Comparison of ENCODE assay signal across 8 cellular contexts in genomic region chr10:5684318-5684970, GRCh38. TPM values are rescaled to one million over a fixed set of nuclear protein-coding genes. Genes with fewer than 3 reads are reported as not detected.
DNase-seq lines count a peak whose midpoint lies in the region; ATAC-seq lines count a peak whose summit lies in the region.

A gene with protein sequence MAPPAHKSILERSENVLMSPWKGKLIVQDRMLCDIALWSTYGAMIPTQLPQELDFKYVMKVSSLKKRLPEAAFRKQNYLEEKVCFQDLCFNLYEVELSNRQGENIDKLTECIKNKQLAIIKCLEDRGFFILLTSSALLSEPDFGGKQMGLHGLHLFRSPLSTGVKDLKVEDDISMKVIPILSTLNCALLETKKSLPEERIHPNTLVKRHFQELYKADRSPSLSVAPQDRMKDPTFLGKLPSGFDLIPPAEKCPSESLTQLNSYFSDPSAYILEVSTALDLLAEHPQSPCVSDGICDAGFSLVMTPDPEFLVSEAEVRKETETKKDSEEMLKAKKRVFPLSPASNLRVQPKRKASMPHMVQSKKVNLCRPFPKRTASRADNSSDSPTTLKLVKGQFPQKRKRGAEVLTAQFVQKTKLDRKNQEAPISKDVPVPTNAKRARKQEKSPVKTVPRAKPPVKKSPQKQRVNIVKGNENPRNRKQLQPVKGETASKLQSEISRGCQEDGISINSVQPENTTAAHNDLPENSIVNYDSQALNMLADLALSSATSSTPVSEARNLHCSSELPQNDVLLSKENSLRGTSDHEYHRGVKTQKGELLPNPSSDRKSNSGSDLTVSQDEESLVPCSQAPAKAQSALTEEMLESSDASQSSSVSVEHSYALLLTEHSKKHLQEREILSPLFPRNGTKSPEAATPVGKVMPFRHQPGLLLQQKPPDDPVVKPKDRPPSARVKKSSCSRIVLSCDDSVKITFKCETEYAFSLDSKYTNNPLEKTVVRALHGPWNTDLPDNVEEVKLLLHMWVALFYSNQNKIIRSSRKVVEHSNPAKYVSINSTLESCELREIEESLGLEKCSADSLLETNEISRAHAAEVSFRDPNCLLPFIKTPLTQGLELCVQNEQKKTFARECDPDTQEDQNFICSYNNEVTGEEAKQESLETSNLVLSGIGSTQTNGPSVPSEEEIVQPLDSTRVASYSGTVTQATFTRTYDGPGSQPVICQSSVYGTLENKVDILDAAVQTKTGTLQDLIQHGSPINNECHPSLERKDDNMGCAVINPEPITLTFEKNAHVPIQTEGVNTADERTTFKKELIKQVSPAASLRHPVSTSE (N-terminal part only) (plus strand): TSS chr10:5684838. CDS start chr10:5720643, 35,805 bp downstream.

- ATAC-seq in HG02610 (IDR thresholded peaks at IDR 0.05; ENCODE audit: unreplicated experiment) = peak; percentile 77

- peaks cover 41% of the 10 kb centered on the region for H3K4me1 Mint-ChIP-seq in activated naive CD8-positive, alpha-beta T cell (ENCODE audit: low read depth)

- peak within 1 kb of the TSS; percentile 96 for H3K4me3 Mint-ChIP-seq in activated naive CD8-positive, alpha-beta T cell

- H3K36me3 Mint-ChIP-seq in activated naive CD8-positive, alpha-beta T cell = peaks cover 8% of the 10 kb centered on the region

- DNase-seq in NCI-H1105 (lab: John Stamatoyannopoulos, UW) (peak; percentile 88), SKM-1 treated with dmso at 0.1 percent for 144 hours (lab: John Stamatoyannopoulos, UW; ENCODE audit: unreplicated experiment) (peak; percentile 80), glomerular endothelial cell (ENCODE audit: extremely low read depth, low read depth, low spot score) (peak; percentile 84), occipital lobe (lab: John Stamatoyannopoulos, UW) (peak; percentile 97)

- H3K27ac Mint-ChIP-seq in activated naive CD8-positive, alpha-beta T cell = peak within 1 kb of the TSS; percentile 97

- peaks cover 1% of the 10 kb centered on the region for H3K27me3 Mint-ChIP-seq in activated naive CD8-positive, alpha-beta T cell

- no peaks in the 10 kb centered on the region for H3K9me3 Mint-ChIP-seq in activated naive CD8-positive, alpha-beta T cell (ENCODE audit: low read depth)

- peak within 1 kb of the TSS; percentile 80 for H3K4me3 ChIP-seq in GM08714 (ENCODE audit: low read length)

- peak within 1 kb of the TSS; percentile 60 for H3K27ac ChIP-seq in temporal lobe (ENCODE audit: low read depth, low read length)

RNA-seq across cellular contexts. Expression of the gene that starts here (rescaled TPM):
- total RNA-seq in glomerular endothelial cell = 35.7 and 66.7 TPM in 2 replicates
- total RNA-seq in occipital lobe = 86.1 TPM
- total RNA-seq in temporal lobe = 80.4 TPM

Comparison
In these comparisons a context has a peak if more than half of its experiments do, and no peak if none do; other contexts are left out.
1. Peak in every context shown above with its lines: DNase-seq, ATAC-seq, H3K4me3 ChIP-seq and H3K27ac ChIP-seq.